ENCODE assay signal across 15 cellular contexts in the genomic region with DNA sequence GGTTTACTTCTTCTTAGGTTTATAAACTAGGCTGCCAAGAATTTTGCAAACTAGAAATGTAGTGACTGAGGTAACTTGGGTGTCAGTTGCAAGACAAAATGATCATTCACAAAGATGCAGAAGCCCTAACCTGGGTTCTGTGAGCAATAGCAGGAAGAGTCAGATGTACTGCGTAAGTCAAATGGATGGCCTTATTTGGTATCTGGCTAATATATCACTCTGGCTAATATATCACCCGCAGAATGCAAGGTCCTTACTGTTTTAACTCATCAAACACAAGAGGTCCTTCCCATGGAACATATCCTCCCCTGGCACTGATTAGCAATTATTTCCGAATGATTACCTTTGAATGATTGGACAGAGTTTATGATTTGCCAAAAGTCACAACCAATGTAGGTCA.
"Had no signal": no experiment of that assay in that cellular context is flagged by ENCODE, and none has a peak within 500 bp of the region (broad histone marks: within the 10 kb centered on the region; RNA-seq: fewer than 3 reads in every experiment).

No MANE protein-coding gene starts in this region.

- H3K9me3 Mint-ChIP-seq: brain; dendritic cell treated with granulocyte-macrophage colony-stimulating factor and Interleukin-4, amounts not matched to agents 40 ng/mL and 50 ng/mL, for 4 days; mesothelial cell of epicardium; stimulated activated effector memory CD8-positive, alpha-beta T cell treated with anti-CD3 and anti-CD28 coated beads, Interleukin-12 subunit alpha, Interleukin-12 subunit beta, amount 100 ng/mL, for 72 hours; T-helper 1 cell treated with Interleukin-12 subunit alpha and Interleukin-12 subunit beta and Interleukin-4 antibody, amounts not matched to agents 30 μg/mL and 1 μg/mL, for 36 hours had no signal

- H3K27ac Mint-ChIP-seq: activated CD4-positive, alpha-beta T cell treated with anti-CD3 and anti-CD28 coated beads, Interleukin-2, amount 10 ng/mL, durations not matched to agents 24 days and 14 days; brain; dendritic cell treated with granulocyte-macrophage colony-stimulating factor and Interleukin-4, amounts not matched to agents 40 ng/mL and 50 ng/mL, for 4 days; mesothelial cell of epicardium; stimulated activated effector memory CD8-positive, alpha-beta T cell treated with anti-CD3 and anti-CD28 coated beads, Interleukin-12 subunit alpha, Interleukin-12 subunit beta, amount 100 ng/mL, for 72 hours; T-helper 1 cell treated with Interleukin-12 subunit alpha and Interleukin-12 subunit beta and Interleukin-4 antibody, amounts not matched to agents 30 μg/mL and 1 μg/mL, for 36 hours had no signal

- DNase-seq: activated CD4-positive, alpha-beta T cell treated with anti-CD3 and anti-CD28 coated beads, Interleukin-2, amount 10 ng/mL, durations not matched to agents 24 days and 14 days; activated naive CD4-positive, alpha-beta T cell treated with anti-CD3 and anti-CD28 coated beads, Interleukin-2, amount 50 U/mL, for 16 hours; activated T-cell treated with anti-CD3 and anti-CD28 coated beads, Interleukin-2, amount 50 U/mL, for 1 hour; adrenal gland; foreskin fibroblast; head of caudate nucleus; transverse colon had no signal

- H3K36me3 ChIP-seq: adrenal gland, right atrium auricular region, transverse colon had no signal

- ATAC-seq: esophagus mucosa; stimulated activated effector memory CD8-positive, alpha-beta T cell treated with anti-CD3 and anti-CD28 coated beads, Interleukin-12 subunit alpha, Interleukin-12 subunit beta, amount 100 ng/mL, for 72 hours had no signal

- H3K27ac ChIP-seq: adrenal gland, parathyroid adenoma had no signal

- H3K4me1 ChIP-seq: parathyroid adenoma had no signal

- H3K4me3 Mint-ChIP-seq: activated CD4-positive, alpha-beta T cell treated with anti-CD3 and anti-CD28 coated beads, Interleukin-2, amount 10 ng/mL, durations not matched to agents 24 days and 14 days; brain; dendritic cell treated with granulocyte-macrophage colony-stimulating factor and Interleukin-4, amounts not matched to agents 40 ng/mL and 50 ng/mL, for 4 days; mesothelial cell of epicardium; stimulated activated effector memory CD8-positive, alpha-beta T cell treated with anti-CD3 and anti-CD28 coated beads, Interleukin-12 subunit alpha, Interleukin-12 subunit beta, amount 100 ng/mL, for 72 hours; T-helper 1 cell treated with Interleukin-12 subunit alpha and Interleukin-12 subunit beta and Interleukin-4 antibody, amounts not matched to agents 30 μg/mL and 1 μg/mL, for 36 hours had no signal

- H3K4me1 Mint-ChIP-seq: activated CD4-positive, alpha-beta T cell treated with anti-CD3 and anti-CD28 coated beads, Interleukin-2, amount 10 ng/mL, durations not matched to agents 24 days and 14 days; stimulated activated effector memory CD8-positive, alpha-beta T cell treated with anti-CD3 and anti-CD28 coated beads, Interleukin-12 subunit alpha, Interleukin-12 subunit beta, amount 100 ng/mL, for 72 hours had no signal

- H3K27me3 Mint-ChIP-seq: activated CD4-positive, alpha-beta T cell treated with anti-CD3 and anti-CD28 coated beads, Interleukin-2, amount 10 ng/mL, durations not matched to agents 24 days and 14 days; brain; dendritic cell treated with granulocyte-macrophage colony-stimulating factor and Interleukin-4, amounts not matched to agents 40 ng/mL and 50 ng/mL, for 4 days had no signal

- H3K36me3 Mint-ChIP-seq: brain; mesothelial cell of epicardium; stimulated activated effector memory CD8-positive, alpha-beta T cell treated with anti-CD3 and anti-CD28 coated beads, Interleukin-12 subunit alpha, Interleukin-12 subunit beta, amount 100 ng/mL, for 72 hours had no signal

- H3K27me3 ChIP-seq: adrenal gland, right atrium auricular region, transverse colon had no signal

- H3K9me3 ChIP-seq: adrenal gland, right atrium auricular region, transverse colon had no signal

- H3K4me3 ChIP-seq: adrenal gland, right atrium auricular region, transverse colon had no signal
